ENCODE assay signal across 21 cellular contexts in genomic region chr1:199079994-199080393, GRCh38.
"Had no signal": no experiment of that assay in that cellular context is flagged by ENCODE, and none has a peak within 500 bp of the region (broad histone marks: within the 10 kb centered on the region; RNA-seq: fewer than 3 reads in every experiment).

No MANE protein-coding gene starts in this region.

- H3K4me3 Mint-ChIP-seq: effector memory CD8-positive, alpha-beta T cell; immature natural killer cell; nephron; stimulated activated effector memory CD8-positive, alpha-beta T cell treated with anti-CD3 and anti-CD28 coated beads, Interleukin-12 subunit alpha, Interleukin-12 subunit beta, amount 100 ng/mL, for 72 hours had no signal

- DNase-seq: effector memory CD8-positive, alpha-beta T cell; immature natural killer cell; left cardiac atrium; left ventricle myocardium inferior; mesenchymal stem cell; midbrain; occipital lobe; pancreas; right cardiac atrium; stimulated activated CD4-positive, alpha-beta T cell treated with anti-CD3 and anti-CD28 coated beads, Interleukin-4, amount 100 ng/mL, for 1 hour; stimulated activated CD8-positive, alpha-beta memory T cell treated with anti-CD3 and anti-CD28 coated beads, Interleukin-4, amount 100 ng/mL, for 48 hours; stimulated activated naive CD8-positive, alpha-beta T cell treated with anti-CD3 and anti-CD28 coated beads, Interleukin-15, Interleukin-2, amounts not matched to agents 100 U/mL and 50 U/mL, for 24 hours; testis; transverse colon had no signal

- H3K4me1 ChIP-seq: gastroesophageal sphincter, left ventricle myocardium inferior, pancreas, testis, transverse colon had no signal

- H3K36me3 ChIP-seq: esophagus muscularis mucosa, gastroesophageal sphincter, left ventricle myocardium inferior, pancreas, transverse colon had no signal

- H3K36me3 Mint-ChIP-seq: stimulated activated effector memory CD8-positive, alpha-beta T cell treated with anti-CD3 and anti-CD28 coated beads, Interleukin-12 subunit alpha, Interleukin-12 subunit beta, amount 100 ng/mL, for 72 hours had no signal

- FAIRE-seq: pancreas had no signal

- H3K9me3 Mint-ChIP-seq: effector memory CD8-positive, alpha-beta T cell; nephron; stimulated activated effector memory CD8-positive, alpha-beta T cell treated with anti-CD3 and anti-CD28 coated beads, Interleukin-12 subunit alpha, Interleukin-12 subunit beta, amount 100 ng/mL, for 72 hours had no signal

- H3K4me3 ChIP-seq: esophagus muscularis mucosa, gastroesophageal sphincter, left ventricle myocardium inferior, lung, pancreas, testis, transverse colon had no signal

- H3K27ac Mint-ChIP-seq: effector memory CD8-positive, alpha-beta T cell; immature natural killer cell; nephron; progenitor cell of endocrine pancreas; stimulated activated effector memory CD8-positive, alpha-beta T cell treated with anti-CD3 and anti-CD28 coated beads, Interleukin-12 subunit alpha, Interleukin-12 subunit beta, amount 100 ng/mL, for 72 hours had no signal

- H3K27me3 Mint-ChIP-seq: progenitor cell of endocrine pancreas had no signal

- ATAC-seq: effector memory CD8-positive, alpha-beta T cell; gastroesophageal sphincter; left cardiac atrium; pancreas; right cardiac atrium; stimulated activated effector memory CD8-positive, alpha-beta T cell treated with anti-CD3 and anti-CD28 coated beads, Interleukin-12 subunit alpha, Interleukin-12 subunit beta, amount 100 ng/mL, for 72 hours; stimulated activated naive CD8-positive, alpha-beta T cell treated with anti-CD3 and anti-CD28 coated beads, Interleukin-15, Interleukin-2, amounts not matched to agents 100 U/mL and 50 U/mL, for 24 hours had no signal

- H3K4me1 Mint-ChIP-seq: immature natural killer cell; stimulated activated effector memory CD8-positive, alpha-beta T cell treated with anti-CD3 and anti-CD28 coated beads, Interleukin-12 subunit alpha, Interleukin-12 subunit beta, amount 100 ng/mL, for 72 hours had no signal

- H3K9me3 ChIP-seq: esophagus muscularis mucosa, gastroesophageal sphincter, left ventricle myocardium inferior, pancreas, testis, transverse colon had no signal

- H3K27ac ChIP-seq: epithelial cell of prostate, esophagus muscularis mucosa, gastroesophageal sphincter, left ventricle myocardium inferior, pancreas, testis, transverse colon had no signal

- H3K27me3 ChIP-seq: esophagus muscularis mucosa, gastroesophageal sphincter, pancreas, testis, transverse colon had no signal
